Comparison of ENCODE assay signal across 19 cellular contexts in genomic region chr6:52953911-52954839, GRCh38. TPM values are rescaled to one million over a fixed set of nuclear protein-coding genes. Genes with fewer than 3 reads are reported as not detected.
A peak's percentile ranks its signal among the peaks of the same experiment; 100 is the strongest.
DNase-seq lines count a peak whose midpoint lies in the region; ATAC-seq and TF ChIP-seq lines count a peak whose summit lies in the region.
"Had no signal": no experiment of that assay in that cellular context is flagged by ENCODE, and none has a peak within 500 bp of the region (broad histone marks: within the 10 kb centered on the region; RNA-seq: fewer than 3 reads in every experiment).

No MANE protein-coding gene starts in this region.

- H3K4me1 Mint-ChIP-seq in type B pancreatic cell (ENCODE audit: unreplicated experiment), result no peaks in the 10 kb centered on the region
- H3K4me1 Mint-ChIP-seq: T-cell had no signal

- no peaks in the 10 kb centered on the region for H3K27me3 ChIP-seq in suprapubic skin
- H3K27me3 ChIP-seq: upper lobe of right lung had no signal

- H3K27ac Mint-ChIP-seq in type B pancreatic cell, result no peak overlapping the region
- H3K27ac Mint-ChIP-seq: activated CD4-positive, alpha-beta memory T cell treated with anti-CD3 and anti-CD28 coated beads for 36 hours; activated naive CD4-positive, alpha-beta T cell treated with anti-CD3 and anti-CD28 coated beads, Interleukin-2, amount 50 U/mL, for 72 hours; stimulated activated naive CD8-positive, alpha-beta T cell treated with anti-CD3 and anti-CD28 coated beads, Interleukin-15, Interleukin-2, amounts not matched to agents 100 ng/mL and 50 ng/mL, for 24 hours; T-cell had no signal

- TF ChIP-seq EP300 in suprapubic skin (IDR thresholded peaks at IDR 0.05), result no peak

- H3K27me3 Mint-ChIP-seq in type B pancreatic cell, result no peaks in the 10 kb centered on the region

- no peaks in the 10 kb centered on the region for H3K36me3 ChIP-seq in suprapubic skin
- H3K36me3 ChIP-seq: upper lobe of right lung, WERI-Rb-1 had no signal

- POLR2A ChIA-PET in RWPE1 (lab: Yijun Ruan, JAX; ENCODE audit: low non-redundant PET), result no interaction called here

- CTCF ChIA-PET in RWPE1 (lab: Yijun Ruan, JAX), result no interaction called here

- H3K4me3 ChIP-seq in suprapubic skin, result no peak overlapping the region
- H3K4me3 ChIP-seq: upper lobe of right lung had no signal

- H3K4me3 Mint-ChIP-seq in type B pancreatic cell, result no peak overlapping the region
- H3K4me3 Mint-ChIP-seq: activated CD4-positive, alpha-beta memory T cell treated with anti-CD3 and anti-CD28 coated beads for 36 hours; stimulated activated naive CD8-positive, alpha-beta T cell treated with anti-CD3 and anti-CD28 coated beads, Interleukin-15, Interleukin-2, amounts not matched to agents 100 ng/mL and 50 ng/mL, for 24 hours; T-cell had no signal

- no peak for TF ChIP-seq CTCF in RWPE1 (conservative IDR thresholded peaks at IDR 0.05; ENCODE audit: low read depth)
- TF ChIP-seq CTCF in type B pancreatic cell (conservative IDR thresholded peaks at IDR 0.05), result no peak
- no peak for TF ChIP-seq CTCF in suprapubic skin (IDR thresholded peaks at IDR 0.05)

- H3K36me3 Mint-ChIP-seq in type B pancreatic cell, result no peaks in the 10 kb centered on the region
- H3K36me3 Mint-ChIP-seq: activated CD4-positive, alpha-beta memory T cell treated with anti-CD3 and anti-CD28 coated beads for 36 hours; activated naive CD4-positive, alpha-beta T cell treated with anti-CD3 and anti-CD28 coated beads, Interleukin-2, amount 50 U/mL, for 72 hours; T-cell had no signal

- DNase-seq in RWPE1 (ENCODE audit: low spot score), result peak; percentile 16
- peak; percentile 21 for DNase-seq in kidney tubule cell (ENCODE audit: low spot score)
- DNase-seq in type B pancreatic cell (ENCODE audit: extremely low spot score, unreplicated experiment), result no peak
- no peak for DNase-seq in suprapubic skin (ENCODE audit: low spot score in 2 of 2)
- DNase-seq: activated CD4-positive, alpha-beta memory T cell treated with anti-CD3 and anti-CD28 coated beads for 36 hours; activated T-cell treated with anti-CD3 and anti-CD28 coated beads, Interleukin-2, amount 50 U/mL, for 1 hour; NCI-H2029; NCI-H510A treated with DMSO at 0.1 percent for 48 hours; T-cell; upper lobe of right lung; WERI-Rb-1 had no signal

- H3K4me1 ChIP-seq in suprapubic skin, result no peaks in the 10 kb centered on the region
- H3K4me1 ChIP-seq: upper lobe of right lung had no signal

- H3K9me3 ChIP-seq in suprapubic skin, result no peaks in the 10 kb centered on the region
- H3K9me3 ChIP-seq: upper lobe of right lung had no signal

- ATAC-seq in GM18520 (IDR thresholded peaks at IDR 0.05; ENCODE audit: unreplicated experiment) (peak; percentile 85), GM21619 (IDR thresholded peaks at IDR 0.05; ENCODE audit: unreplicated experiment) (peak; percentile 65), HG03457 (IDR thresholded peaks at IDR 0.05; ENCODE audit: unreplicated experiment) (no peak)
- ATAC-seq: esophagus mucosa, Right ventricle myocardium inferior, T-cell, upper lobe of right lung had no signal

- H3K27ac ChIP-seq in RWPE1, result no peak overlapping the region
- no peak overlapping the region for H3K27ac ChIP-seq in suprapubic skin
- H3K27ac ChIP-seq: upper lobe of right lung, WERI-Rb-1 had no signal

- TF ChIP-seq POLR2A in suprapubic skin (IDR thresholded peaks at IDR 0.05), result no peak

- 62% methylated on average over 6 of the region's 6 CpGs for WGBS in suprapubic skin

- no peaks in the 10 kb centered on the region for H3K9me3 Mint-ChIP-seq in type B pancreatic cell
- H3K9me3 Mint-ChIP-seq: activated CD4-positive, alpha-beta memory T cell treated with anti-CD3 and anti-CD28 coated beads for 36 hours; stimulated activated naive CD8-positive, alpha-beta T cell treated with anti-CD3 and anti-CD28 coated beads, Interleukin-15, Interleukin-2, amounts not matched to agents 100 ng/mL and 50 ng/mL, for 24 hours; T-cell had no signal

RNA-seq across cellular contexts. Expression of gene GSTA4, which starts 40.9 kb away (rescaled TPM):
- total RNA-seq in type B pancreatic cell (ENCODE audit: low replicate concordance) (51.0 and 72.9 TPM in 2 replicates), suprapubic skin (100 to 1,000 TPM; 108 to 164 (median 132) TPM)

RNA-seq across cellular contexts. Expression of gene GSTA3, which starts 44.7 kb away (rescaled TPM):
- not detected in 2 replicates for total RNA-seq in type B pancreatic cell (ENCODE audit: low replicate concordance)
- 10 to 100 TPM; 12.4 to 17.4 (median 16.3) TPM for total RNA-seq in suprapubic skin
- total RNA-seq: activated CD4-positive, alpha-beta memory T cell treated with anti-CD3 and anti-CD28 coated beads for 36 hours; activated naive CD4-positive, alpha-beta T cell treated with anti-CD3 and anti-CD28 coated beads, Interleukin-2, amount 50 U/mL, for 72 hours; esophagus mucosa; mononuclear cell; Right ventricle myocardium inferior; T-cell; upper lobe of right lung had no signal

Comparison
In these comparisons a context has a peak if more than half of its experiments do, and no peak if none do; other contexts are left out.
1. DNase-seq: peak in RWPE1 (single experiment) and kidney tubule cell (single experiment); none in type B pancreatic cell (single experiment) and suprapubic skin (0 of 2).
2. RNA of gene GSTA3, which starts 44.7 kb away (total RNA-seq): 12.4 to 17.4 TPM in suprapubic skin; not detected in type B pancreatic cell; every median in the first group is over 10 times any median in the second.